ENCODE assay signal across 9 cellular contexts in the genomic region with DNA sequence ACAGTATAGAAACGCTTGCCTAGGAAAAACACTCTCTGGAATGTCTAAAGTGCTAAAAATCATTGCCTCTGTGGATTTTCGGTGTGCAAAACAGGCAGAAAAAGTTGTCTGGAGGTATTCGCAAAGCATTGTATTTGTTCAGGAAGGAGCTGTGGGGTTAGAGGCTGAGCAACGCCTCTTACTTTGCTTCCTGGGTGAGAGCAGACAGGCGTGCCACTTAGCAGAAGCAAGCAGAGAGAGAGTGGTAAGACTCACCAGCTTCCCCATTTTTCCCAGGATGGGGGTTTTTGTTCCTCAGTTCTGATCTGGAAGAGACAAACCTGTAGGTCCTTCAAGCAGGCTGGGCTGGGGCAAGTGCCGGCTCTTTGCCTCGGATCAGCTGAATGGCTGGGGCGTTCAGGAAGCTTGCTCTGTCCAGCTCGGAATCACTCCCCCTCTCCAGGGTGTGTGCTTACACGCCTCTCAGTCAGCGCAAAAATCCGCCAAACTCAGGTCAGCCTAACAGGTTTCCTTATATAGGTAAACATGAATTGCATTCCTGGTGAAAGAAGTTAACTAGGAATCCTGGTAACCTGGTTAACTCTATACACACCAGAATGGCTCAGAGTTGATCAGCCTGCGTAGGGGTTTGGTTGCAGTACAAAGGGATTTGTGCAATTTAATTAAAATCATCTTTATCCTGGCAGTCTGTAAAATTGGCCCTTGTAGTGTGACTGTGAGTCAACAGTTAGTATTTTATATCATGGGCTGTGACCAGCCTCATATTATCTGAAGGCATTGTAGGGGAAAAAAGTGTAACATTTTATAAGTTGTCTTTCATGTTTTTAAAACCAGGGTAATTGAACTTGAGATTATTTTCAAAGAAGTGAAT.
DNase-seq lines count a peak whose midpoint lies in the region; ATAC-seq, FAIRE-seq and TF ChIP-seq lines count a peak whose summit lies in the region.
"Had no signal": no experiment of that assay in that cellular context is flagged by ENCODE, and none has a peak within 500 bp of the region (broad histone marks: within the 10 kb centered on the region; RNA-seq: fewer than 3 reads in every experiment).

No MANE protein-coding gene starts in this region.

- ATAC-seq in HG02623 (IDR thresholded peaks at IDR 0.05; ENCODE audit: unreplicated experiment): no peak
- ATAC-seq in HG02840 (IDR thresholded peaks at IDR 0.05; ENCODE audit: low FRiP score, unreplicated experiment): no peak
- no peak for ATAC-seq in HG03439 (IDR thresholded peaks at IDR 0.05; ENCODE audit: unreplicated experiment)

- H4K20me1 ChIP-seq in mammary epithelial cell (ENCODE audit: insufficient read depth, low read length) (no peaks in the 10 kb centered on the region), keratinocyte (ENCODE audit: control insufficient read depth, extremely low read depth, insufficient read depth, low read length) (no peaks in the 10 kb centered on the region)

- H3K4me1 ChIP-seq in mammary epithelial cell (ENCODE audit: insufficient read depth, low read length) (no peaks in the 10 kb centered on the region), keratinocyte (ENCODE audit: control insufficient read depth, extremely low read depth, insufficient read depth, low read length) (no peaks in the 10 kb centered on the region), testis (no peaks in the 10 kb centered on the region)
- H3K4me1 ChIP-seq: right lobe of liver had no signal

- no peak for TF ChIP-seq POLR2A in testis (IDR thresholded peaks at IDR 0.05)

- H3K9ac ChIP-seq in mammary epithelial cell (ENCODE audit: insufficient read depth, low read length): peak overlapping the region; percentile 21
- no peak overlapping the region for H3K9ac ChIP-seq in keratinocyte (ENCODE audit: control insufficient read depth, extremely low read depth, insufficient read depth, low read length)

- no peak for FAIRE-seq in keratinocyte (lab: Jason Lieb, UNC)

- H3K27me3 ChIP-seq in mammary epithelial cell (ENCODE audit: insufficient read depth, low read length) (no peaks in the 10 kb centered on the region), keratinocyte (ENCODE audit: control insufficient read depth, extremely low read depth, insufficient read depth, low read length) (no peaks in the 10 kb centered on the region), testis (no peaks in the 10 kb centered on the region)
- H3K27me3 ChIP-seq: right lobe of liver had no signal

- intact Hi-C loops in mammary epithelial cell (cut with micrococcal nuclease): loop anchor here (2.0 kb wide), 1 partner anchor 267 kb away; no protein-coding TSS in a partner anchor
- intact Hi-C loops in testis (cut with DNase I; ENCODE audit: low total_unique reads): no loop called here

- dilution Hi-C loops in mammary epithelial cell (cut with HindIII; ENCODE audit: low sequenced_read_pairs) (no loop called here), keratinocyte (cut with MboI; ENCODE audit: extremely low pct_ligation_motif_present, low sequenced_read_pairs) (no loop called here)

- CTCF ChIA-PET in mammary epithelial cell (lab: Charles Lee; ENCODE audit: low non-redundant PET): no interaction called here

- H3K36me3 ChIP-seq in mammary epithelial cell (ENCODE audit: insufficient read depth, low read length) (no peaks in the 10 kb centered on the region), keratinocyte (ENCODE audit: control insufficient read depth in 2 of 2, extremely low read depth in 1 of 2, insufficient read depth in 2 of 2, low read length in 2 of 2) (no peaks in the 10 kb centered on the region), testis (ENCODE audit: low read depth, missing control alignments) (no peaks in the 10 kb centered on the region)
- H3K36me3 ChIP-seq: right lobe of liver had no signal

- H3K4me2 ChIP-seq in mammary epithelial cell (ENCODE audit: insufficient read depth, low read depth, low read length): peak overlapping the region; percentile 70
- peak overlapping the region; percentile 47 for H3K4me2 ChIP-seq in keratinocyte (ENCODE audit: control insufficient read depth, extremely low read depth, insufficient read depth, low read depth, low read length)

- H3K4me3 ChIP-seq in mammary epithelial cell (replicated peaks in 1 of 3; ENCODE audit: insufficient read depth in 1 of 3, low read depth in 2 of 3, low read length in 3 of 3) (peak overlapping the region; percentile 34 to 50 (median 41)), keratinocyte (ENCODE audit: control insufficient read depth in 2 of 3, extremely low read depth in 1 of 3, insufficient read depth in 2 of 3, low read depth in 1 of 3, low read length in 3 of 3) (peak overlapping the region; percentile 16 to 22 (median 22)), testis (no peak overlapping the region)
- H3K4me3 ChIP-seq: right lobe of liver had no signal

- TF ChIP-seq CTCF in mammary epithelial cell (conservative IDR thresholded peaks at IDR 0.05 in 1 of 2, IDR thresholded peaks at IDR 0.05 in 1 of 2; ENCODE audit: extremely low read depth in 1 of 2, insufficient read depth in 1 of 2, low read depth in 1 of 2, low read length in 2 of 2) (no peak), keratinocyte (optimal IDR thresholded peaks at IDR 0.05 in 1 of 3, IDR thresholded peaks at IDR 0.05 in 1 of 3, conservative IDR thresholded peaks at IDR 0.05 in 1 of 3; ENCODE audit: extremely low read depth in 1 of 3, insufficient read depth in 2 of 3, low read length in 3 of 3) (no peak), testis (IDR thresholded peaks at IDR 0.05) (no peak)

- H3K9me3 ChIP-seq in mammary epithelial cell (replicated peaks; ENCODE audit: insufficient read depth, low read length) (no peaks in the 10 kb centered on the region), keratinocyte (ENCODE audit: control insufficient read depth, low read depth, low read length) (no peaks in the 10 kb centered on the region), testis (no peaks in the 10 kb centered on the region)
- H3K9me3 ChIP-seq: right lobe of liver had no signal

- H3K27ac ChIP-seq in mammary epithelial cell (ENCODE audit: insufficient read depth, low read depth, low read length) (peak overlapping the region; percentile 34), keratinocyte (ENCODE audit: control insufficient read depth, insufficient read depth, low read length) (no peak overlapping the region), testis (no peak overlapping the region)
- H3K27ac ChIP-seq: right lobe of liver had no signal

- BruUV-seq in mammary epithelial cell (replicated peaks; lab: Mats Ljungman, UMichigan): no TSS peak

- in situ Hi-C loops in mammary epithelial cell (cut with MboI; ENCODE audit: low sequenced_read_pairs in 2 of 2): no loop called here

- H3K9me1 ChIP-seq in keratinocyte (ENCODE audit: control insufficient read depth, extremely low read depth, insufficient read depth, low read length): no peaks in the 10 kb centered on the region

- DNase-seq in NCI-H146 (lab: John Stamatoyannopoulos, UW) (peak; percentile 71), mammary epithelial cell (peak; percentile 61), keratinocyte (ENCODE audit: low read depth, low spot score) (no peak), testis (peak; percentile 37), KG1 (lab: John Stamatoyannopoulos, UW) (no peak)

- H3K79me2 ChIP-seq in mammary epithelial cell (ENCODE audit: insufficient read depth, low read length) (no peaks in the 10 kb centered on the region), keratinocyte (ENCODE audit: control insufficient read depth, insufficient read depth, low read length) (no peaks in the 10 kb centered on the region)

- H2AFZ ChIP-seq in mammary epithelial cell (ENCODE audit: low read depth, low read length) (peak overlapping the region; percentile 79), keratinocyte (ENCODE audit: control insufficient read depth, low read length) (peak overlapping the region; percentile 4)

- WGBS in mammary epithelial cell (ENCODE audit: low coverage, missing lambda C conversion rate): 23% methylated on average over 12 of the region's 13 CpGs
- 52 to 63% methylated on average over 4 to 12 of the region's 13 CpGs for WGBS in testis, 2 donors

Comparison
In these comparisons a context has a peak if more than half of its experiments do, and no peak if none do; other contexts are left out.
1. DNase-seq: peak in NCI-H146 (single experiment), mammary epithelial cell (single experiment) and testis (single experiment); none in keratinocyte (single experiment) and KG1 (single experiment).
2. H3K4me3 ChIP-seq: peak in mammary epithelial cell (3 of 3) and keratinocyte (3 of 3); none in testis (0 of 2).